16 cellular contexts compared by ENCODE assay signal in genomic region chr1:116246174-116246573, GRCh38.
DNase-seq lines count a peak whose midpoint lies in the region; ATAC-seq and TF ChIP-seq lines count a peak whose summit lies in the region.
"Had no signal": no experiment of that assay in that cellular context is flagged by ENCODE, and none has a peak within 500 bp of the region (broad histone marks: within the 10 kb centered on the region; RNA-seq: fewer than 3 reads in every experiment).

No MANE protein-coding gene starts in this region.

- no peaks in the 10 kb centered on the region for H3K9me3 ChIP-seq in left ventricle myocardium inferior (replicated peaks)
- H3K9me3 ChIP-seq: Caco-2 had no signal

- H3K4me3 ChIP-seq in left ventricle myocardium inferior (no peak overlapping the region), choroid plexus epithelial cell (ENCODE audit: low read depth, low read length) (no peak overlapping the region)
- H3K4me3 ChIP-seq: GM23338 had no signal

- intact Hi-C loops in left ventricle myocardium superior (cut with micrococcal nuclease) (no loop called here), left ventricle myocardium inferior (cut with micrococcal nuclease) (no loop called here)

- H3K27me3 ChIP-seq in left ventricle myocardium inferior (ENCODE audit: low read depth): no peaks in the 10 kb centered on the region

- H3K4me1 ChIP-seq in left ventricle myocardium inferior: peaks cover 13% of the 10 kb centered on the region
- H3K4me1 ChIP-seq: Caco-2 had no signal

- DNase-seq in NCI-H82 (lab: John Stamatoyannopoulos, UW): peak; percentile 44
- DNase-seq in NCI-H82 treated with DMSO at 0.1 percent for 48 hours (lab: John Stamatoyannopoulos, UW; ENCODE audit: unreplicated experiment): no peak
- no peak for DNase-seq in left ventricle myocardium superior
- DNase-seq in left ventricle myocardium inferior: no peak
- DNase-seq in choroid plexus epithelial cell (ENCODE audit: low read depth): peak; percentile 1
- DNase-seq in smooth muscle cell of the brain vasculature (ENCODE audit: low read depth, low spot score): peak; percentile 43
- DNase-seq in activated CD4-positive, alpha-beta T cell treated with anti-CD3 and anti-CD28 coated beads, Interleukin-2, amount 50 U/mL, for 4 hours: no peak
- DNase-seq: C1 segment of cervical spinal cord; Caco-2; CD4-positive, alpha-beta memory T cell; DMS153; DND-41; H9 had no signal

- H3K27ac ChIP-seq in left ventricle myocardium inferior (replicated peaks): no peak overlapping the region

- ATAC-seq in left ventricle myocardium superior (peak; percentile 41), GM19023 (IDR thresholded peaks at IDR 0.05; ENCODE audit: unreplicated experiment) (no peak)
- ATAC-seq: GM23338, HCT116 had no signal

- TF ChIP-seq CTCF in left ventricle myocardium inferior (IDR thresholded peaks at IDR 0.05; ENCODE audit: borderline replicate concordance): no peak
- no peak for TF ChIP-seq CTCF in choroid plexus epithelial cell (conservative IDR thresholded peaks at IDR 0.05; ENCODE audit: low read depth, low read length)

- H3K36me3 ChIP-seq in left ventricle myocardium inferior: no peaks in the 10 kb centered on the region

Comparison
In these comparisons a context has a peak if more than half of its experiments do, and no peak if none do; other contexts are left out.
1. DNase-seq: peak in NCI-H82 (single experiment), choroid plexus epithelial cell (single experiment) and smooth muscle cell of the brain vasculature (single experiment); none in NCI-H82 treated with DMSO at 0.1 percent for 48 hours (single experiment), left ventricle myocardium superior (single experiment), left ventricle myocardium inferior (single experiment) and activated CD4-positive, alpha-beta T cell treated with anti-CD3 and anti-CD28 coated beads, Interleukin-2, amount 50 U/mL, for 4 hours (0 of 2).